Comparison of ENCODE assay signal across 7 cellular contexts in the genomic region with DNA sequence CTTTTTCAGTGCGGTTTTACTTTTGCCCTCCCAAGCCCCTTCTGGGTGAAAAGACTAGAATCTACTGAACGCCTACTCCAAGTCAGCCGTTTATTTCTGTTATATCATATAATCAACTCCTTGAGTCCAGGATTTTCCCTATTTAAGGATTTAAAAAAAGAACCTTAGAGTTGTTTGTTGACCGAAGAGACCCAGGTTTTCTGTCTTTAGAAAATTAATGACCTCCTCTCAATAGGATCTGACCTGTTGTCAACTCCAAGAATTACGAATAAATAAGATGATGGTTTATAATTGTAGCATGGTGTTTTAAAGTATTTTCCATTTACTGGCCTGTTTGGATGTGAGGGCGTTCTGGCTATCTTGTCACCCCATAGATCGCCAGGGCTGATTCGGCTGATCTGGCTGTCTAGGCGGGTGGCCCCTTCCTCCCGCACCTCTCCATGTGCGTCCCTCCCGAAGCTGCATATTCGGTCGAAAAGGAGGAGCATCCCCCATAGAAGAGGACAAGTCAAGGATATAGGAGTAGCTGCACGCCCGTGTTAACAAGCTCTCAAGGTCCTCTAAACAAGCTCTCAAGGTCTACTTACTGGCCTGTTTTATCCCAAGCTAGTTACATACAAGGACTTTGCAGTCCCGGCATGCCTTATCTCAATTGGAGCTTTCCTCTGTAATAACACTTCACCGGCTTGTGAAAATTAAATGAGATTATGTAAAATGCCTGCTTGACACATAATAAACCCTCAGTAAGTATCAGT. TPM values are rescaled to one million over a fixed set of nuclear protein-coding genes. Genes with fewer than 3 reads are reported as not detected.
A peak's percentile ranks its signal among the peaks of the same experiment; 100 is the strongest.
DNase-seq lines count a peak whose midpoint lies in the region; ATAC-seq and TF ChIP-seq lines count a peak whose summit lies in the region.

No MANE protein-coding gene starts in this region.

- no CpG with 5 or more reads among the region's 18 CpGs for WGBS in trophoblast cell (ENCODE audit: extremely low coverage, insufficient coverage, insufficient read length)

- H4K91ac ChIP-seq in trophoblast cell (ENCODE audit: low read depth, low read length), result peak overlapping the region; percentile 59

- H4K8ac ChIP-seq in trophoblast cell (ENCODE audit: low read depth, low read length), result peak overlapping the region; percentile 91

- H3K79me1 ChIP-seq in trophoblast cell (ENCODE audit: low read length), result peaks cover 12% of the 10 kb centered on the region

- peak overlapping the region; percentile 81 for H3K4me2 ChIP-seq in trophoblast cell (ENCODE audit: low read length)

- H3K4ac ChIP-seq in trophoblast cell (ENCODE audit: low read depth, low read length), result no peak overlapping the region

- H3K27me3 ChIP-seq in HL-60 (ENCODE audit: insufficient read depth, poor library complexity, severe bottlenecking), result no peaks in the 10 kb centered on the region
- no peaks in the 10 kb centered on the region for H3K27me3 ChIP-seq in SJSA1 (replicated peaks)
- H3K27me3 ChIP-seq in trophoblast cell (ENCODE audit: insufficient read depth, low read length), result no peaks in the 10 kb centered on the region

- no peak for TF ChIP-seq POLR2A in erythroblast (IDR thresholded peaks at IDR 0.05; ENCODE audit: low read length)

- H2AK5ac ChIP-seq in trophoblast cell (ENCODE audit: low read length), result peak overlapping the region; percentile 13

- H3K27ac ChIP-seq in HL-60 (replicated peaks) (peak overlapping the region; percentile 98), SJSA1 (peak overlapping the region; percentile 97), trophoblast cell (ENCODE audit: low read depth, low read length) (no peak overlapping the region)

- no peak overlapping the region for H3K18ac ChIP-seq in trophoblast cell (ENCODE audit: low read length)

- H3K4me1 ChIP-seq in SJSA1 (replicated peaks) (peaks cover 11% of the 10 kb centered on the region), trophoblast cell (ENCODE audit: control insufficient read depth in 1 of 2, insufficient read depth in 2 of 2, low read length in 2 of 2) (peaks cover 0 to 7% of the 10 kb centered on the region in 2 experiments)

- peaks cover 19% of the 10 kb centered on the region for H3K79me2 ChIP-seq in trophoblast cell (ENCODE audit: control insufficient read depth, insufficient read depth, low read length, poor library complexity)

- peak overlapping the region; percentile 87 for H4K12ac ChIP-seq in trophoblast cell (ENCODE audit: low read depth, low read length)

- H3K23ac ChIP-seq in trophoblast cell (ENCODE audit: low read length), result no peak overlapping the region

- H3K4me3 ChIP-seq in HL-60 (replicated peaks; ENCODE audit: insufficient read depth, low read length) (peak overlapping the region; percentile 88), SJSA1 (peak overlapping the region; percentile 75), trophoblast cell (ENCODE audit: low read depth, low read length) (peak overlapping the region; percentile 95)

- peak overlapping the region; percentile 62 for H2AFZ ChIP-seq in trophoblast cell (ENCODE audit: insufficient read depth, low read length, poor library complexity)

- DNase-seq in HL-60 (ENCODE audit: low read depth in 1 of 2, low spot score in 1 of 2) (peak in 1 of 2 experiments; percentile 2), SJSA1 (ENCODE audit: low read depth in 1 of 2, low spot score in 2 of 2) (no peak), erythroblast (lab: John Stamatoyannopoulos, UW) (peak; percentile 55 to 66), trophoblast cell (no peak), superior temporal gyrus (ENCODE audit: extremely low spot score) (no peak), NCI-H2107 treated with DMSO at 0.1 percent for 48 hours (lab: John Stamatoyannopoulos, UW; ENCODE audit: unreplicated experiment) (no peak)

- H3K9me3 ChIP-seq in SJSA1 (replicated peaks) (no peaks in the 10 kb centered on the region), trophoblast cell (ENCODE audit: insufficient read depth, low read depth, low read length) (no peaks in the 10 kb centered on the region)

- H3K9ac ChIP-seq in trophoblast cell (ENCODE audit: low read length), result no peak overlapping the region

- no peak for ATAC-seq in HG03457 (IDR thresholded peaks at IDR 0.05; ENCODE audit: unreplicated experiment)

- no peak overlapping the region for H2BK120ac ChIP-seq in trophoblast cell (ENCODE audit: insufficient read depth, low read length, poor library complexity)

- H3K36me3 ChIP-seq in SJSA1 (no peaks in the 10 kb centered on the region), trophoblast cell (ENCODE audit: control insufficient read depth in 1 of 2, insufficient read depth in 2 of 2, low read length in 2 of 2) (no peaks in the 10 kb centered on the region)

- no peak overlapping the region for H2BK5ac ChIP-seq in trophoblast cell (ENCODE audit: low read depth, low read length, poor library complexity)

- TF ChIP-seq CTCF in HL-60 (IDR thresholded peaks at IDR 0.05; ENCODE audit: insufficient read depth, low read length), result no peak

- H2BK12ac ChIP-seq in trophoblast cell (ENCODE audit: low read length), result no peak overlapping the region

- H3K14ac ChIP-seq in trophoblast cell (ENCODE audit: low read length), result peak overlapping the region; percentile 38

RNA-seq across cellular contexts. Expression of a gene that starts 1.1 kb away (rescaled TPM):
- total RNA-seq in SJSA1 (2014; rRNA removed; shearing (Covaris generic)), result 5.2 and 10.7 TPM in 2 replicates
- polyA plus RNA-seq in trophoblast cell (2013), result 47.9 and 48.4 TPM in 2 replicates

Comparison
In these comparisons a context has a peak if more than half of its experiments do, and no peak if none do; other contexts are left out.
1. DNase-seq: peak in erythroblast (2 of 2); none in SJSA1 (0 of 2), trophoblast cell (0 of 2), superior temporal gyrus (single experiment) and NCI-H2107 treated with DMSO at 0.1 percent for 48 hours (single experiment).
2. Peak in every context shown above with its lines, with median percentiles within 50 percentile points of each other: H3K4me3 ChIP-seq.